ENCODE assay signal across 27 cellular contexts in the genomic region with DNA sequence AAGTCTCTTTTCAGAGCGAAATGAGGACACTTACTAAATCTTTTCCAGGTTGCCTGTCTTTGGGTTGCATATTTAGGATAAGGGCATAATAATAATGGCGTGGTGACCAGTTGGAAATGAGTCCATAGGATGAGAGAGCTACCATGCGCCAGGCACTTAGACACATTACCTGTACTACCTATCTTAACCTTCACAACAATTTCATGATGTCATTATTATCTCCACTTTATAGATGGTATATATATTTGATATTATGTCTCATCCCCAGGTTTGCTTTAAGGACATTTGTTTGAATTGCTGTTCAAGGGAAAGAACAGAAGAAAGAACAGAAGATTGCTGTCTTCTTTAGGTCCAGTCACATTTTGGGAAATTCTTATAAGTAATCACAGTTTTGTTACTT.
"Had no signal": no experiment of that assay in that cellular context is flagged by ENCODE, and none has a peak within 500 bp of the region (broad histone marks: within the 10 kb centered on the region; RNA-seq: fewer than 3 reads in every experiment).

No MANE protein-coding gene starts in this region.

- ATAC-seq: stimulated activated effector memory CD8-positive, alpha-beta T cell treated with anti-CD3 and anti-CD28 coated beads, Interleukin-12 subunit alpha, Interleukin-12 subunit beta, amount 100 ng/mL, for 72 hours; stimulated activated memory B cell treated with anti-CD40 and anti-IgM and Interleukin-4, amounts not matched to agents 10 μg/mL and 1 μg/mL and 100 μg/mL, for 72 hours; stimulated activated naive B cell treated with anti-CD40 and anti-IgM and Interleukin-4, amounts not matched to agents 10 μg/mL and 1 μg/mL and 100 μg/mL, for 72 hours; stimulated activated naive CD8-positive, alpha-beta T cell treated with anti-CD3 and anti-CD28 coated beads, Interleukin-15, amount 100 ng/mL, for 72 hours; stimulated activated naive CD8-positive, alpha-beta T cell treated with anti-CD3 and anti-CD28 coated beads, Interleukin-15, Interleukin-2, amounts not matched to agents 100 U/mL and 50 U/mL, for 24 hours; upper lobe of right lung had no signal

- H3K36me3 ChIP-seq: stomach, suprapubic skin, thoracic aorta, thyroid gland, tibial artery, tibial nerve, transverse colon, upper lobe of left lung, upper lobe of right lung, uterus, vagina had no signal

- H3K27me3 ChIP-seq: stomach, suprapubic skin, testis, thyroid gland, tibial artery, tibial nerve, transverse colon, upper lobe of left lung, upper lobe of right lung, uterus, vagina had no signal

- H3K4me3 ChIP-seq: stomach, suprapubic skin, testis, thoracic aorta, thyroid gland, tibial artery, tibial nerve, transverse colon, upper lobe of left lung, upper lobe of right lung, uterus, vagina had no signal

- H3K27ac ChIP-seq: stomach, suprapubic skin, testis, thoracic aorta, thyroid gland, tibial artery, tibial nerve, transverse colon, upper lobe of left lung, upper lobe of right lung, uterus, vagina had no signal

- H3K4me1 ChIP-seq: suprapubic skin, testis, thyroid gland, tibial artery, tibial nerve, transverse colon, upper lobe of left lung, upper lobe of right lung, uterus, vagina had no signal

- DNase-seq: stimulated activated CD4-positive, alpha-beta T cell treated with anti-CD3 and anti-CD28 coated beads, Interleukin-2, amount 100 ng/mL, for 48 hours; stimulated activated CD4-positive, alpha-beta T cell treated with anti-CD3 and anti-CD28 coated beads, Interleukin-4, amount 100 ng/mL, for 1 hour; stimulated activated CD4-positive, alpha-beta T cell treated with anti-CD3 and anti-CD28 coated beads, Interleukin-4, amount 100 ng/mL, for 24 hours; stimulated activated CD4-positive, alpha-beta T cell treated with anti-CD3 and anti-CD28 coated beads, Interleukin-4, amount 100 ng/mL, for 4 hours; stimulated activated CD8-positive, alpha-beta memory T cell treated with anti-CD3 and anti-CD28 coated beads, Interleukin-4, amount 100 ng/mL, for 48 hours; stimulated activated naive B cell treated with anti-CD40 and anti-IgM and Interleukin-4, amounts not matched to agents 10 μg/mL and 1 μg/mL and 100 μg/mL, for 72 hours; stimulated activated naive CD4-positive, alpha-beta T cell; stimulated activated naive CD4-positive, alpha-beta T cell treated with Interleukin-2 at 50 U/mL for 16 hours; stimulated activated naive CD8-positive, alpha-beta T cell treated with anti-CD3 and anti-CD28 coated beads, Interleukin-15, amount 100 ng/mL, for 72 hours; stimulated activated naive CD8-positive, alpha-beta T cell treated with anti-CD3 and anti-CD28 coated beads, Interleukin-15, Interleukin-2, amounts not matched to agents 100 U/mL and 50 U/mL, for 24 hours; stomach; substantia nigra; testis; thyroid gland; tibial artery; transverse colon; trophoblast cell; upper lobe of left lung; upper lobe of right lung; uterus had no signal

- H3K9me3 ChIP-seq: stomach, suprapubic skin, testis, thoracic aorta, thyroid gland, tibial artery, tibial nerve, transverse colon, upper lobe of left lung, upper lobe of right lung, uterus, vagina had no signal

- FAIRE-seq: urothelium cell line had no signal
